2 cellular contexts compared by ENCODE assay signal in genomic region chr10:11950325-11951018, GRCh38.
TF ChIP-seq lines count a peak whose summit lies in the region.

No MANE protein-coding gene starts in this region.

TF ChIP-seq in HepG2, 621 proteins besides CTCF, POLR2A, EP300 and RAD21 (continued from another document and continues in another):
- TF ChIP-seq ZNF704 (CRISPR knock-in tag; IDR thresholded peaks at IDR 0.05; ENCODE audit: borderline replicate concordance) = no peak
- TF ChIP-seq ZNF720 (CRISPR knock-in tag; IDR thresholded peaks at IDR 0.05) = no peak
- TF ChIP-seq NFKB2 (CRISPR knock-in tag; IDR thresholded peaks at IDR 0.05; ENCODE audit: borderline replicate concordance) = no peak
- no peak for TF ChIP-seq ZNF782 (CRISPR knock-in tag; IDR thresholded peaks at IDR 0.05; ENCODE audit: borderline replicate concordance)
- TF ChIP-seq ZFP37 (CRISPR knock-in tag; IDR thresholded peaks at IDR 0.05; ENCODE audit: borderline replicate concordance) = no peak
- no peak for TF ChIP-seq ZNF44 (CRISPR knock-in tag; IDR thresholded peaks at IDR 0.05)
- no peak for TF ChIP-seq SNAPC4 (CRISPR knock-in tag; IDR thresholded peaks at IDR 0.05)
- no peak for TF ChIP-seq DDIT3 (CRISPR knock-in tag; IDR thresholded peaks at IDR 0.05)
- peak; percentile 74; the same call in 1 of the 2 replicates for TF ChIP-seq HOXA3 (CRISPR knock-in tag; IDR thresholded peaks at IDR 0.05)
- no peak for TF ChIP-seq REPIN1 (CRISPR knock-in tag; IDR thresholded peaks at IDR 0.05; ENCODE audit: borderline replicate concordance, low read depth)
- TF ChIP-seq KDM6A (CRISPR knock-in tag; IDR thresholded peaks at IDR 0.05; ENCODE audit: low read depth) = peak; percentile 63
- no peak for TF ChIP-seq SMARCC2 (IDR thresholded peaks at IDR 0.05)
- TF ChIP-seq ZNF552 (CRISPR knock-in tag; IDR thresholded peaks at IDR 0.05; ENCODE audit: borderline replicate concordance) = no peak
- no peak for TF ChIP-seq ZNF788 (CRISPR knock-in tag; IDR thresholded peaks at IDR 0.05; ENCODE audit: borderline replicate concordance)
- no peak for TF ChIP-seq SP5 (CRISPR knock-in tag; IDR thresholded peaks at IDR 0.05; ENCODE audit: borderline replicate concordance, low read depth)
- no peak for TF ChIP-seq GPBP1L1 (CRISPR knock-in tag; IDR thresholded peaks at IDR 0.05)
- peak; percentile 60; the same call in 1 of the 2 replicates for TF ChIP-seq ZNF33A (CRISPR knock-in tag; IDR thresholded peaks at IDR 0.05; ENCODE audit: borderline replicate concordance)
- no peak for TF ChIP-seq CENPX (CRISPR knock-in tag; IDR thresholded peaks at IDR 0.05)
- TF ChIP-seq BCLAF1 (IDR thresholded peaks at IDR 0.05) = no peak
- TF ChIP-seq NR2C2 (CRISPR knock-in tag; IDR thresholded peaks at IDR 0.05; ENCODE audit: borderline replicate concordance) = no peak

TF ChIP-seq in WTC11, 78 proteins besides CTCF, POLR2A, EP300 and RAD21 (continued from another document):
- TF ChIP-seq ATF2 (CRISPR knock-in tag; IDR thresholded peaks at IDR 0.05; ENCODE audit: borderline replicate concordance, low read depth) = no peak
- TF ChIP-seq FOXJ3 (CRISPR knock-in tag; IDR thresholded peaks at IDR 0.05; ENCODE audit: borderline replicate concordance) = no peak
